23 cellular contexts compared by ENCODE assay signal in the genomic region with DNA sequence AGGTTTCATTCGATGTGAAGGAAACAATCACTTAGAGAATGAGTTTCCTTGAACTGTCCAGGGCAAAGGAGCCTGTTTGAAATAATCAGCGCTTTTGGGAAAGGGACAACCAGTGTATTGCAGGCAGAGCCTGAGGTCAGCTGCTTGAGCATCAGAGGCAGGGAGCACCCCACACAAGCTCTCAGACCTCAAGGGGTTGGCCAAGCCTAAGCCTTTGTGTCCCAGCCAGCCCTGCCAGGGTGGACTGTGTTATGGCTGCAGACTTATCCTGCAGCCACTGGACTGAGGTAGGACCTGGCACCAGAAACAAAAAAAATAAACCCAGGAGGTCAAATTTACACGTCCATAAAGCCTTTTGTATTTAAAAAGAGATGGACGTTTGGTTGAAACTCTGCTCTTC.
"Had no signal": no experiment of that assay in that cellular context is flagged by ENCODE, and none has a peak within 500 bp of the region (broad histone marks: within the 10 kb centered on the region; RNA-seq: fewer than 3 reads in every experiment).

No MANE protein-coding gene starts in this region.

- H3K9me3 Mint-ChIP-seq: activated CD4-positive, alpha-beta memory T cell treated with anti-CD3 and anti-CD28 coated beads, Interleukin-2, amount 10 ng/mL, durations not matched to agents 7 days and 5 days; activated CD4-positive, alpha-beta T cell treated with anti-CD3 and anti-CD28 coated beads, Interleukin-2, amount 10 ng/mL, durations not matched to agents 24 days and 14 days; activated naive CD8-positive, alpha-beta T cell treated with anti-CD3 and anti-CD28 coated beads for 36 hours; activated T-cell treated with anti-CD3 and anti-CD28 coated beads, Interleukin-2, amount 50 U/mL, for 72 hours; central memory CD8-positive, alpha-beta T cell; neural crest cell; stimulated activated naive CD8-positive, alpha-beta T cell treated with anti-CD3 and anti-CD28 coated beads, Interleukin-15, Interleukin-2, amounts not matched to agents 100 ng/mL and 50 ng/mL, for 24 hours had no signal

- H3K27me3 ChIP-seq: esophagus squamous epithelium, gastrocnemius medialis, transverse colon, uterus had no signal

- H3K9me3 ChIP-seq: esophagus squamous epithelium, gastrocnemius medialis, transverse colon, uterus had no signal

- H3K27ac Mint-ChIP-seq: activated CD4-positive, alpha-beta memory T cell treated with anti-CD3 and anti-CD28 coated beads, Interleukin-2, amount 10 ng/mL, durations not matched to agents 7 days and 5 days; activated CD4-positive, alpha-beta T cell treated with anti-CD3 and anti-CD28 coated beads, Interleukin-2, amount 10 ng/mL, durations not matched to agents 24 days and 14 days; activated naive CD8-positive, alpha-beta T cell treated with anti-CD3 and anti-CD28 coated beads for 36 hours; activated T-cell treated with anti-CD3 and anti-CD28 coated beads, Interleukin-2, amount 50 U/mL, for 72 hours; memory B cell; progenitor cell of endocrine pancreas; stimulated activated naive CD8-positive, alpha-beta T cell treated with anti-CD3 and anti-CD28 coated beads, Interleukin-15, Interleukin-2, amounts not matched to agents 100 ng/mL and 50 ng/mL, for 24 hours had no signal

- H3K4me1 Mint-ChIP-seq: activated CD4-positive, alpha-beta memory T cell treated with anti-CD3 and anti-CD28 coated beads, Interleukin-2, amount 10 ng/mL, durations not matched to agents 7 days and 5 days; activated CD4-positive, alpha-beta T cell treated with anti-CD3 and anti-CD28 coated beads, Interleukin-2, amount 10 ng/mL, durations not matched to agents 24 days and 14 days; activated naive CD8-positive, alpha-beta T cell treated with anti-CD3 and anti-CD28 coated beads for 36 hours; central memory CD8-positive, alpha-beta T cell; memory B cell had no signal

- ATAC-seq: activated CD4-positive, CD25-positive, alpha-beta regulatory T cell treated with anti-CD3 and anti-CD28 coated beads, Interleukin-2, amount 50 U/mL, for 24 hours; activated T-cell treated with anti-CD3 and anti-CD28 coated beads, Interleukin-2, amount 50 U/mL, for 72 hours; gastrocnemius medialis; left colon had no signal

- H3K4me1 ChIP-seq: uterus had no signal

- H3K4me3 ChIP-seq: coronary artery, esophagus squamous epithelium, gastrocnemius medialis, transverse colon, uterus had no signal

- H3K36me3 ChIP-seq: esophagus squamous epithelium, gastrocnemius medialis, transverse colon, uterus had no signal

- H3K27ac ChIP-seq: coronary artery, esophagus squamous epithelium, gastrocnemius medialis, transverse colon, uterus, VCaP had no signal

- FAIRE-seq: astrocyte had no signal

- H3K36me3 Mint-ChIP-seq: activated naive CD8-positive, alpha-beta T cell treated with anti-CD3 and anti-CD28 coated beads for 36 hours; memory B cell had no signal

- H3K4me3 Mint-ChIP-seq: activated CD4-positive, alpha-beta memory T cell treated with anti-CD3 and anti-CD28 coated beads, Interleukin-2, amount 10 ng/mL, durations not matched to agents 7 days and 5 days; activated CD4-positive, alpha-beta T cell treated with anti-CD3 and anti-CD28 coated beads, Interleukin-2, amount 10 ng/mL, durations not matched to agents 24 days and 14 days; activated naive CD8-positive, alpha-beta T cell treated with anti-CD3 and anti-CD28 coated beads for 36 hours; activated T-cell treated with anti-CD3 and anti-CD28 coated beads, Interleukin-2, amount 50 U/mL, for 72 hours; central memory CD8-positive, alpha-beta T cell; memory B cell; neural crest cell; stimulated activated naive CD8-positive, alpha-beta T cell treated with anti-CD3 and anti-CD28 coated beads, Interleukin-15, Interleukin-2, amounts not matched to agents 100 ng/mL and 50 ng/mL, for 24 hours had no signal

- DNase-seq: activated CD4-positive, alpha-beta memory T cell treated with anti-CD3 and anti-CD28 coated beads, Interleukin-2, amount 10 ng/mL, durations not matched to agents 7 days and 5 days; activated CD4-positive, alpha-beta T cell treated with anti-CD3 and anti-CD28 coated beads, Interleukin-2, amount 10 ng/mL, durations not matched to agents 24 days and 14 days; activated gamma-delta T cell; activated naive CD8-positive, alpha-beta T cell treated with anti-CD3 and anti-CD28 coated beads for 36 hours; activated T-cell treated with anti-CD3 and anti-CD28 coated beads, Interleukin-2, amount 50 U/mL, for 72 hours; esophagus squamous epithelium; gastrocnemius medialis; hypothalamus; occipital lobe; stimulated activated CD4-positive, alpha-beta T cell treated with anti-CD3 and anti-CD28 coated beads, Interleukin-4, amount 100 ng/mL, for 24 hours; substantia nigra; transverse colon had no signal

- H3K27me3 Mint-ChIP-seq: activated CD4-positive, alpha-beta T cell treated with anti-CD3 and anti-CD28 coated beads, Interleukin-2, amount 10 ng/mL, durations not matched to agents 24 days and 14 days; activated naive CD8-positive, alpha-beta T cell treated with anti-CD3 and anti-CD28 coated beads for 36 hours; stimulated activated naive CD8-positive, alpha-beta T cell treated with anti-CD3 and anti-CD28 coated beads, Interleukin-15, Interleukin-2, amounts not matched to agents 100 ng/mL and 50 ng/mL, for 24 hours had no signal
